21 cellular contexts compared by ENCODE assay signal in genomic region chr10:126463306-126463705, GRCh38.
"Had no signal": no experiment of that assay in that cellular context is flagged by ENCODE, and none has a peak within 500 bp of the region (broad histone marks: within the 10 kb centered on the region; RNA-seq: fewer than 3 reads in every experiment).

No MANE protein-coding gene starts in this region.

- H3K9me3 ChIP-seq: SJSA1 had no signal

- H3K4me3 ChIP-seq: SJSA1 had no signal

- H3K27ac ChIP-seq: KMS-11, SJSA1 had no signal

- DNase-seq: activated B cell treated with CpG ODN at 0.5 μM for 24 hours; activated CD4-positive, alpha-beta memory T cell treated with anti-CD3 and anti-CD28 coated beads for 36 hours; activated CD4-positive, alpha-beta T cell treated with anti-CD3 and anti-CD28 coated beads for 1 hour; activated CD4-positive, alpha-beta T cell treated with anti-CD3 and anti-CD28 coated beads, Interleukin-2, amount 10 ng/mL, durations not matched to agents 24 days and 14 days; activated CD8-positive, alpha-beta memory T cell treated with anti-CD3 and anti-CD28 coated beads for 24 hours; activated effector memory CD4-positive, alpha-beta T cell treated with anti-CD3 and anti-CD28 coated beads, Interleukin-2, amount 50 U/mL, for 16 hours; activated naive CD4-positive, alpha-beta T cell treated with anti-CD3 and anti-CD28 coated beads for 36 hours; activated T-cell treated with anti-CD3 and anti-CD28 coated beads, Interleukin-2, amount 50 U/mL, for 4 hours; amygdala; MM.1S; NCI-H1105 treated with DMSO at 0.1 percent for 48 hours; NCI-H1436 treated with DMSO at 0.1 percent for 48 hours; NCI-H187; NCI-H2081; NCI-H2171; NCI-H2227 treated with DMSO at 0.1 percent for 48 hours; NCI-H446 treated with DMSO at 0.1 percent for 48 hours; NCI-H526 treated with DMSO at 0.1 percent for 48 hours; SHP77 had no signal

- H3K4me2 ChIP-seq: KMS-11 had no signal

- H3K36me3 ChIP-seq: SJSA1 had no signal

- H3K27me3 ChIP-seq: SJSA1 had no signal

- ATAC-seq: activated T-cell treated with anti-CD3 and anti-CD28 coated beads, Interleukin-2, amount 50 U/mL, for 4 hours had no signal

- H3K9ac ChIP-seq: KMS-11 had no signal
